In the genomic region with DNA sequence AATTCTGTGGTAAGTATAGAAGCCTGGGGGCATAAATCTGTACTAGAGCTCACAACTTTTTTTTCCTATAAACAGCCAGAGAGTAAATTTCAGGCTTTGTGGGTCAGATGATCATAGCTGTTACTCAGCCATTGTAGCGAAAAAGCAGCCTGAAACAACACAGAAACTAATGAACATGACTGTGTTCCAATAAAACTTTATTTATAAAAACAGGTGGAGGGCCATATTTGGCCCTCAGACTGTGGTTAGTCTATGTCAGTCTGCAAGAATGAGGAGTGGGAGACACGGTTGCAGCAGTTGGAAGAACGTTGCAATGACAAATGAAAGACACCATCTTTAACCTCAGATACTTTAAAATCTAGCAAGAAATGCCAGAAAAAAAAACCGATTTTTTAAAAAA, we compare ENCODE assay signal across 3 cellular contexts.
TF ChIP-seq lines count a peak whose summit lies in the region.

No MANE protein-coding gene starts in this region.

TF ChIP-seq in GM23338, 12 proteins besides CTCF, POLR2A, EP300 and RAD21 (continues in another document):
- TF ChIP-seq JUNB (IDR thresholded peaks at IDR 0.05; ENCODE audit: unreplicated experiment) (no peak), CREB1 (CRISPR knock-in tag; IDR thresholded peaks at IDR 0.05; ENCODE audit: low read depth) (no peak), POLR2AphosphoS5 (IDR thresholded peaks at IDR 0.05; ENCODE audit: low read depth) (no peak), ETS1 (IDR thresholded peaks at IDR 0.05) (no peak)

TF ChIP-seq in GM12878, 131 proteins besides CTCF, POLR2A, EP300 and RAD21:
- TF ChIP-seq HDAC6 (IDR thresholded peaks at IDR 0.05; ENCODE audit: unreplicated experiment) (no peak), PRDM15 (CRISPR knock-in tag; IDR thresholded peaks at IDR 0.05) (no peak)
- TF ChIP-seq, protein P1, sequence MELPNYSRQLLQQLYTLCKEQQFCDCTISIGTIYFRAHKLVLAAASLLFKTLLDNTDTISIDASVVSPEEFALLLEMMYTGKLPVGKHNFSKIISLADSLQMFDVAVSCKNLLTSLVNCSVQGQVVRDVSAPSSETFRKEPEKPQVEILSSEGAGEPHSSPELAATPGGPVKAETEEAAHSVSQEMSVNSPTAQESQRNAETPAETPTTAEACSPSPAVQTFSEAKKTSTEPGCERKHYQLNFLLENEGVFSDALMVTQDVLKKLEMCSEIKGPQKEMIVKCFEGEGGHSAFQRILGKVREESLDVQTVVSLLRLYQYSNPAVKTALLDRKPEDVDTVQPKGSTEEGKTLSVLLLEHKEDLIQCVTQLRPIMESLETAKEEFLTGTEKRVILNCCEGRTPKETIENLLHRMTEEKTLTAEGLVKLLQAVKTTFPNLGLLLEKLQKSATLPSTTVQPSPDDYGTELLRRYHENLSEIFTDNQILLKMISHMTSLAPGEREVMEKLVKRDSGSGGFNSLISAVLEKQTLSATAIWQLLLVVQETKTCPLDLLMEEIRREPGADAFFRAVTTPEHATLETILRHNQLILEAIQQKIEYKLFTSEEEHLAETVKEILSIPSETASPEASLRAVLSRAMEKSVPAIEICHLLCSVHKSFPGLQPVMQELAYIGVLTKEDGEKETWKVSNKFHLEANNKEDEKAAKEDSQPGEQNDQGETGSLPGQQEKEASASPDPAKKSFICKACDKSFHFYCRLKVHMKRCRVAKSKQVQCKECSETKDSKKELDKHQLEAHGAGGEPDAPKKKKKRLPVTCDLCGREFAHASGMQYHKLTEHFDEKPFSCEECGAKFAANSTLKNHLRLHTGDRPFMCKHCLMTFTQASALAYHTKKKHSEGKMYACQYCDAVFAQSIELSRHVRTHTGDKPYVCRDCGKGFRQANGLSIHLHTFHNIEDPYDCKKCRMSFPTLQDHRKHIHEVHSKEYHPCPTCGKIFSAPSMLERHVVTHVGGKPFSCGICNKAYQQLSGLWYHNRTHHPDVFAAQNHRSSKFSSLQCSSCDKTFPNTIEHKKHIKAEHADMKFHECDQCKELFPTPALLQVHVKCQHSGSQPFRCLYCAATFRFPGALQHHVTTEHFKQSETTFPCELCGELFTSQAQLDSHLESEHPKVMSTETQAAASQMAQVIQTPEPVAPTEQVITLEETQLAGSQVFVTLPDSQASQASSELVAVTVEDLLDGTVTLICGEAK (IDR thresholded peaks at IDR 0.05; ENCODE audit: borderline replicate concordance), result peak; percentile 65

TF ChIP-seq in K562, 482 proteins besides CTCF, POLR2A, EP300 and RAD21:
- TF ChIP-seq, protein P1 (IDR thresholded peaks at IDR 0.05), result peak; percentile 94
- TF ChIP-seq, protein P1 (CRISPR knock-in tag; IDR thresholded peaks at IDR 0.05), result peak; percentile 89
- no peak for TF ChIP-seq SPI1 (IDR thresholded peaks at IDR 0.05; ENCODE audit: borderline replicate concordance, low read depth, low read length)
TF ChIP-seq in K562: peak in this region for 1.
